ENCODE assay signal across 20 cellular contexts in genomic region chr12:52254180-52254964, GRCh38. TPM values are rescaled to one million over a fixed set of nuclear protein-coding genes. Genes with fewer than 3 reads are reported as not detected.
A peak's percentile ranks its signal among the peaks of the same experiment; 100 is the strongest.
DNase-seq lines count a peak whose midpoint lies in the region; ATAC-seq and TF ChIP-seq lines count a peak whose summit lies in the region.
"Had no signal": no experiment of that assay in that cellular context is flagged by ENCODE, and none has a peak within 500 bp of the region (broad histone marks: within the 10 kb centered on the region; RNA-seq: fewer than 3 reads in every experiment).

No MANE protein-coding gene starts in this region.

- no peak overlapping the region for H3K4ac ChIP-seq in mesenchymal stem cell (ENCODE audit: low read depth in 1 of 2, low read length in 2 of 2)

- H3K18ac ChIP-seq in mesenchymal stem cell (ENCODE audit: low read depth in 1 of 2, low read length in 2 of 2), result no peak overlapping the region

- H4K8ac ChIP-seq in mesenchymal stem cell (ENCODE audit: low read length), result no peak overlapping the region

- ATAC-seq in Right ventricle myocardium inferior, result no peak
- no peak for ATAC-seq in RWPE2 (ENCODE audit: low read depth)
- ATAC-seq in gastrocnemius medialis, result no peak
- no peak for ATAC-seq in GM18519 (IDR thresholded peaks at IDR 0.05; ENCODE audit: low FRiP score, unreplicated experiment)
- ATAC-seq: CD8-positive, alpha-beta T cell had no signal

- H3K14ac ChIP-seq in mesenchymal stem cell (ENCODE audit: low read length in 2 of 2), result no peak overlapping the region

- no peak overlapping the region for H3K4me3 ChIP-seq in left ventricle myocardium inferior
- no peak overlapping the region for H3K4me3 ChIP-seq in RWPE2 (ENCODE audit: severe bottlenecking)
- no peak overlapping the region for H3K4me3 ChIP-seq in mesenchymal stem cell (ENCODE audit: insufficient read depth in 1 of 2, low read depth in 1 of 2, low read length in 2 of 2)
- no peak overlapping the region for H3K4me3 ChIP-seq in gastrocnemius medialis
- H3K4me3 ChIP-seq: BLaER1 treated with 17β-estradiol and CSF1 and Interleukin-3, amounts not matched to agents 10 nM and 100 nM; SJSA1 had no signal

- intact Hi-C loops in Right ventricle myocardium inferior (cut with DNase I) (no loop called here), left ventricle myocardium inferior (cut with micrococcal nuclease) (no loop called here), gastrocnemius medialis (cut with DNase I; ENCODE audit: low total_unique reads) (no loop called here)

- no peak overlapping the region for H2AFZ ChIP-seq in mesenchymal stem cell (ENCODE audit: low read depth, low read length)

- H3K9me3 ChIP-seq in left ventricle myocardium inferior (replicated peaks) (no peaks in the 10 kb centered on the region), RWPE2 (ENCODE audit: severe bottlenecking) (no peaks in the 10 kb centered on the region), mesenchymal stem cell (ENCODE audit: control insufficient read depth, low read length) (no peaks in the 10 kb centered on the region), gastrocnemius medialis (no peaks in the 10 kb centered on the region)
- H3K9me3 ChIP-seq: SJSA1 had no signal

- no peak overlapping the region for H3K4me2 ChIP-seq in mesenchymal stem cell (ENCODE audit: low read length, poor library complexity, severe bottlenecking)
- H3K4me2 ChIP-seq: BLaER1 treated with 17β-estradiol and CSF1 and Interleukin-3, amounts not matched to agents 10 nM and 100 nM had no signal

- no peak for TF ChIP-seq CTCF in left ventricle myocardium inferior (IDR thresholded peaks at IDR 0.05; ENCODE audit: borderline replicate concordance)
- TF ChIP-seq CTCF in RWPE2 (IDR thresholded peaks at IDR 0.05; ENCODE audit: poor library complexity, severe bottlenecking), result no peak
- no peak for TF ChIP-seq CTCF in gastrocnemius medialis (IDR thresholded peaks at IDR 0.05 in 4 of 5, conservative IDR thresholded peaks at IDR 0.05 in 1 of 5)

- WGBS in mesenchymal stem cell, result 86% methylated on average over 9 of the region's 10 CpGs

- peak overlapping the region; percentile 25 for H2AK5ac ChIP-seq in mesenchymal stem cell (ENCODE audit: low read length, severe bottlenecking)

- DNase-seq in Right ventricle myocardium inferior (ENCODE audit: missing footprints) (peak; percentile 21), left ventricle myocardium inferior (no peak), RWPE2 (ENCODE audit: low spot score) (peak; percentile 42), mesenchymal stem cell (no peak), gastrocnemius medialis (no peak), medulla oblongata (ENCODE audit: extremely low spot score) (no peak)
- DNase-seq: DMS53, H9, KG1, NCI-H1417 treated with DMSO at 0.1 percent for 48 hours, NCI-H187 treated with DMSO at 0.1 percent for 48 hours, NCI-H2227 treated with DMSO at 0.1 percent for 48 hours, NCI-H524, NCI-H82, OCI-M1 had no signal

- H2BK120ac ChIP-seq in mesenchymal stem cell (ENCODE audit: low read depth, low read length), result no peak overlapping the region

- H3K36me3 ChIP-seq in left ventricle myocardium inferior, result no peaks in the 10 kb centered on the region
- no peaks in the 10 kb centered on the region for H3K36me3 ChIP-seq in RWPE2 (ENCODE audit: low read depth)
- no peaks in the 10 kb centered on the region for H3K36me3 ChIP-seq in mesenchymal stem cell (ENCODE audit: control insufficient read depth in 1 of 2, insufficient read depth in 2 of 2, low read depth in 1 of 2, low read length in 2 of 2)
- no peaks in the 10 kb centered on the region for H3K36me3 ChIP-seq in gastrocnemius medialis
- H3K36me3 ChIP-seq: BLaER1 treated with 17β-estradiol and CSF1 and Interleukin-3, amounts not matched to agents 10 nM and 100 nM; SJSA1 had no signal

- H2BK15ac ChIP-seq in mesenchymal stem cell (ENCODE audit: low read depth, poor library complexity, severe bottlenecking), result no peak overlapping the region

- H3K27me3 ChIP-seq in left ventricle myocardium inferior (ENCODE audit: low read depth) (peaks cover 95% of the 10 kb centered on the region), RWPE2 (ENCODE audit: insufficient read depth, poor library complexity, severe bottlenecking) (no peaks in the 10 kb centered on the region), mesenchymal stem cell (ENCODE audit: control insufficient read depth in 1 of 2, insufficient read depth in 1 of 2, low read length in 2 of 2) (peaks cover 6 to 88% of the 10 kb centered on the region in 2 experiments), gastrocnemius medialis (peaks cover 25 to 30% (median 26%) of the 10 kb centered on the region in 3 donors)
- H3K27me3 ChIP-seq: SJSA1 had no signal

- H3K23ac ChIP-seq in mesenchymal stem cell (ENCODE audit: low read length in 2 of 2), result no peak overlapping the region

- H3K27ac ChIP-seq in left ventricle myocardium inferior (replicated peaks) (no peak overlapping the region), RWPE2 (ENCODE audit: poor library complexity, severe bottlenecking) (no peak overlapping the region), mesenchymal stem cell (ENCODE audit: low read length, poor library complexity, severe bottlenecking) (no peak overlapping the region), gastrocnemius medialis (no peak overlapping the region)
- H3K27ac ChIP-seq: BLaER1 treated with 17β-estradiol and CSF1 and Interleukin-3, amounts not matched to agents 10 nM and 100 nM; SJSA1 had no signal

- no peaks in the 10 kb centered on the region for H3K79me1 ChIP-seq in mesenchymal stem cell (replicated peaks; ENCODE audit: low read length, poor library complexity, severe bottlenecking)

- no peak overlapping the region for H3K9ac ChIP-seq in mesenchymal stem cell (ENCODE audit: low read length)
- H3K9ac ChIP-seq: BLaER1 treated with 17β-estradiol and CSF1 and Interleukin-3, amounts not matched to agents 10 nM and 100 nM had no signal

- H2BK5ac ChIP-seq in mesenchymal stem cell (ENCODE audit: low read depth, low read length, poor library complexity, severe bottlenecking), result no peak overlapping the region

- in situ Hi-C loops in gastrocnemius medialis (cut with MboI; ENCODE audit: low sequenced_read_pairs in 4 of 4), result no loop called here

- no peak overlapping the region for H4K91ac ChIP-seq in mesenchymal stem cell (ENCODE audit: low read length)

- TF ChIP-seq POLR2A in gastrocnemius medialis (IDR thresholded peaks at IDR 0.05), result no peak

- H3K4me1 ChIP-seq in left ventricle myocardium inferior (peaks cover 21% of the 10 kb centered on the region), RWPE2 (ENCODE audit: insufficient read depth, poor library complexity, severe bottlenecking) (no peaks in the 10 kb centered on the region), mesenchymal stem cell (ENCODE audit: control insufficient read depth, insufficient read depth, low read depth, low read length) (peaks cover 33% of the 10 kb centered on the region), gastrocnemius medialis (peaks cover 4 to 5% of the 10 kb centered on the region in 2 donors)

- H2BK12ac ChIP-seq in mesenchymal stem cell (ENCODE audit: low read length in 2 of 2), result no peak overlapping the region

RNA-seq across cellular contexts. Expression of gene KRT86, which starts 20.1 kb away (rescaled TPM):
- total RNA-seq in Right ventricle myocardium inferior (not detected), left ventricle myocardium inferior (not detected), gastrocnemius medialis (under 1 TPM in 1 of 4 donors, not detected in 3; 0.24 TPM)
- 0.01 TPM for polyA plus RNA-seq in mesenchymal stem cell (2013, experiment 1 of 2)
- not detected for polyA plus RNA-seq in mesenchymal stem cell (2013, experiment 2 of 2)
- total RNA-seq: H9 had no signal

RNA-seq across cellular contexts. Expression of gene KRT7, which starts 21.3 kb away (rescaled TPM):
- total RNA-seq in Right ventricle myocardium inferior, result not detected
- total RNA-seq in left ventricle myocardium inferior, result not detected
- 5.1 TPM for polyA plus RNA-seq in mesenchymal stem cell (2013, experiment 1 of 2)
- polyA plus RNA-seq in mesenchymal stem cell (2013, experiment 2 of 2), result 5.7 TPM
- total RNA-seq in gastrocnemius medialis, result 1 to 10 TPM in 3 of 4 donors, under 1 TPM in 1; 0.39 to 4.4 (median 1.2) TPM
- total RNA-seq: CD8-positive, alpha-beta T cell had no signal

RNA-seq across cellular contexts. Expression of gene KRT81, which starts 37.0 kb away (rescaled TPM):
- total RNA-seq in Right ventricle myocardium inferior (not detected), left ventricle myocardium inferior (not detected), gastrocnemius medialis (not detected)
- polyA plus RNA-seq in mesenchymal stem cell (2013, experiment 1 of 2), result not detected
- not detected for polyA plus RNA-seq in mesenchymal stem cell (2013, experiment 2 of 2)
- total RNA-seq: CD8-positive, alpha-beta T cell; H9; HT-29 had no signal

Comparison
In these comparisons a context has a peak if more than half of its experiments do, and no peak if none do; other contexts are left out.
1. DNase-seq: peak in Right ventricle myocardium inferior (single experiment) and RWPE2 (single experiment); none in left ventricle myocardium inferior (single experiment), mesenchymal stem cell (single experiment), gastrocnemius medialis (0 of 2) and medulla oblongata (single experiment).